Comparison of ENCODE assay signal across 21 cellular contexts in genomic region chr16:4006441-4006989, GRCh38.
A peak's percentile ranks its signal among the peaks of the same experiment; 100 is the strongest.
DNase-seq lines count a peak whose midpoint lies in the region; TF ChIP-seq lines count a peak whose summit lies in the region.
"Had no signal": no experiment of that assay in that cellular context is flagged by ENCODE, and none has a peak within 500 bp of the region (broad histone marks: within the 10 kb centered on the region; RNA-seq: fewer than 3 reads in every experiment).

No MANE protein-coding gene starts in this region.

- no peaks in the 10 kb centered on the region for H3K27me3 ChIP-seq in BLaER1
- no peaks in the 10 kb centered on the region for H3K27me3 ChIP-seq in colonic mucosa
- no peaks in the 10 kb centered on the region for H3K27me3 ChIP-seq in osteoblast (ENCODE audit: insufficient read depth, low read length)
- H3K27me3 ChIP-seq: Peyer's patch, SJCRH30 had no signal

- no peak overlapping the region for H3K27ac ChIP-seq in BLaER1
- no peak overlapping the region for H3K27ac ChIP-seq in HEK293 (ENCODE audit: extremely low read depth, low read depth, low read length)
- no peak overlapping the region for H3K27ac ChIP-seq in colonic mucosa
- no peak overlapping the region for H3K27ac ChIP-seq in osteoblast (ENCODE audit: low read depth, low read length)
- H3K27ac ChIP-seq: A549, HL-60, Peyer's patch, SJCRH30 had no signal

- DNase-seq in colonic mucosa (peak; percentile 59), osteoblast (ENCODE audit: insufficient read length, low spot score, missing footprints) (peak; percentile 67), GM13977 (ENCODE audit: low spot score) (no peak), NCI-H526 (lab: John Stamatoyannopoulos, UW) (no peak), DMS79 treated with DMSO at 0.1 percent for 48 hours (lab: John Stamatoyannopoulos, UW) (no peak), RKO (ENCODE audit: low spot score) (no peak)
- DNase-seq: DND-41, H9, KG1, NCI-H1092, NCI-H1436, NCI-H187 treated with DMSO at 0.1 percent for 48 hours, NCI-H2171, NCI-H345, NCI-H524, Peyer's patch, SJCRH30 had no signal

- intact Hi-C loops in colonic mucosa (cut with DNase I): no loop called here

- H3K9ac ChIP-seq in BLaER1 (no peak overlapping the region), colonic mucosa (ENCODE audit: low read depth in 2 of 2, low read length in 2 of 2) (no peak overlapping the region)

- POLR2A ChIA-PET in HEK293 (lab: Yijun Ruan, JAX): no interaction called here

- H3K9me3 ChIP-seq in BLaER1: no peaks in the 10 kb centered on the region
- no peaks in the 10 kb centered on the region for H3K9me3 ChIP-seq in HEK293 (ENCODE audit: control insufficient read depth, insufficient read depth, low read depth, low read length)
- no peaks in the 10 kb centered on the region for H3K9me3 ChIP-seq in colonic mucosa
- H3K9me3 ChIP-seq in osteoblast (ENCODE audit: low read depth, low read length): no peaks in the 10 kb centered on the region
- H3K9me3 ChIP-seq: A549, Peyer's patch, SJCRH30 had no signal

- no peaks in the 10 kb centered on the region for H3K79me2 ChIP-seq in osteoblast (ENCODE audit: insufficient read depth, low read length)

- H3K4me3 ChIP-seq in BLaER1 (no peak overlapping the region), HEK293 (ENCODE audit: low read depth, low read length) (no peak overlapping the region), colonic mucosa (no peak overlapping the region), osteoblast (ENCODE audit: insufficient read depth, low read length) (no peak overlapping the region)
- H3K4me3 ChIP-seq: A549, Peyer's patch, SJCRH30 had no signal

- CTCF ChIA-PET in HEK293 (lab: Yijun Ruan, JAX): no interaction called here

- H3K4me2 ChIP-seq in BLaER1 (peak overlapping the region; percentile 24; the same call in 1 of the 2 replicates), osteoblast (ENCODE audit: insufficient read depth, low read length) (no peak overlapping the region)
- H3K4me2 ChIP-seq: A549 had no signal

- H3K4me1 ChIP-seq in BLaER1 (peaks cover 75% of the 10 kb centered on the region), HEK293 (ENCODE audit: control insufficient read depth, insufficient read depth, low read length) (no peaks in the 10 kb centered on the region), colonic mucosa (no peaks in the 10 kb centered on the region), osteoblast (ENCODE audit: insufficient read depth, low read length) (no peaks in the 10 kb centered on the region)
- H3K4me1 ChIP-seq: A549 had no signal

- no peak overlapping the region for H2AFZ ChIP-seq in osteoblast (ENCODE audit: low read length)

- peaks cover 86% of the 10 kb centered on the region for H3K36me3 ChIP-seq in BLaER1
- no peaks in the 10 kb centered on the region for H3K36me3 ChIP-seq in HEK293 (ENCODE audit: control insufficient read depth in 2 of 2, insufficient read depth in 1 of 2, low read length in 2 of 2)
- H3K36me3 ChIP-seq in colonic mucosa: no peaks in the 10 kb centered on the region
- H3K36me3 ChIP-seq in osteoblast (ENCODE audit: insufficient read depth, low read length): no peaks in the 10 kb centered on the region
- H3K36me3 ChIP-seq: Peyer's patch, SJCRH30 had no signal

- H4K20me1 ChIP-seq in BLaER1: peaks cover 97% of the 10 kb centered on the region
- H4K20me1 ChIP-seq in osteoblast (ENCODE audit: insufficient read depth, low read length): no peaks in the 10 kb centered on the region

- in situ Hi-C loops in GM13977 (cut with MboI; ENCODE audit: low pct_unique_long_range_greater_than_20kb, low sequenced_read_pairs, unreplicated experiment): no loop called here

- TF ChIP-seq CTCF in HEK293 (tag by site-specific recombination; IDR thresholded peaks at IDR 0.05) (no peak), colonic mucosa (IDR thresholded peaks at IDR 0.05) (no peak), osteoblast (IDR thresholded peaks at IDR 0.05; ENCODE audit: extremely low read depth, low read depth, low read length) (no peak), GM13977 (IDR thresholded peaks at IDR 0.05; ENCODE audit: extremely low read depth, insufficient read depth, missing control alignments) (no peak)

TF ChIP-seq in HEK293, 187 proteins besides CTCF, POLR2A, EP300 and RAD21:
- TF ChIP-seq FEZF1 (tag by site-specific recombination; IDR thresholded peaks at IDR 0.05): 0 out of 2 replicates have a peak, but pooled peaks have one; percentile 5
- 0 out of 2 replicates have a peak, but pooled peaks have one; percentile 40 for TF ChIP-seq ZNF561 (tag by site-specific recombination; IDR thresholded peaks at IDR 0.05; ENCODE audit: borderline replicate concordance)
- no peak for TF ChIP-seq ZNF175 (tag by site-specific recombination; IDR thresholded peaks at IDR 0.05)

Comparison
In these comparisons a context has a peak if more than half of its experiments do, and no peak if none do; other contexts are left out.
1. DNase-seq: peak in colonic mucosa (single experiment) and osteoblast (single experiment); none in GM13977 (single experiment), NCI-H526 (0 of 2), DMS79 treated with DMSO at 0.1 percent for 48 hours (single experiment) and RKO (single experiment).